ENCODE assay signal across 25 cellular contexts in genomic region chr4:28565434-28565833, GRCh38.
"Had no signal": no experiment of that assay in that cellular context is flagged by ENCODE, and none has a peak within 500 bp of the region (broad histone marks: within the 10 kb centered on the region; RNA-seq: fewer than 3 reads in every experiment).

No MANE protein-coding gene starts in this region.

- H3K27ac Mint-ChIP-seq: activated naive CD8-positive, alpha-beta T cell treated with anti-CD3 and anti-CD28 coated beads for 36 hours; activated T-cell treated with anti-CD3 and anti-CD28 coated beads, Interleukin-2, amount 50 U/mL, for 24 hours; endodermal cell; naive B cell; stimulated activated memory B cell treated with anti-CD40 and anti-IgM and Interleukin-4, amounts not matched to agents 10 μg/mL and 1 μg/mL and 100 μg/mL, for 72 hours had no signal

- H3K27me3 Mint-ChIP-seq: activated naive CD8-positive, alpha-beta T cell treated with anti-CD3 and anti-CD28 coated beads for 36 hours; activated T-cell treated with anti-CD3 and anti-CD28 coated beads, Interleukin-2, amount 50 U/mL, for 24 hours; central memory CD8-positive, alpha-beta T cell; naive B cell; stimulated activated memory B cell treated with anti-CD40 and anti-IgM and Interleukin-4, amounts not matched to agents 10 μg/mL and 1 μg/mL and 100 μg/mL, for 72 hours had no signal

- DNase-seq: activated CD4-positive, alpha-beta T cell treated with anti-CD3 and anti-CD28 coated beads for 1 hour; activated CD4-positive, alpha-beta T cell treated with anti-CD3 and anti-CD28 coated beads, Interleukin-2, amount 50 U/mL, for 1 hour; activated naive CD4-positive, alpha-beta T cell treated with Interleukin-2 at 50 U/mL for 16 hours; activated naive CD8-positive, alpha-beta T cell treated with anti-CD3 and anti-CD28 coated beads for 36 hours; activated T-cell treated with anti-CD3 and anti-CD28 coated beads, Interleukin-2, amount 50 U/mL, for 24 hours; amniotic stem cell; colonic mucosa; endodermal cell; esophagus squamous epithelium; gastrocnemius medialis; hippocampal formation; kidney glomerular epithelial cell; left lung; naive B cell; nucleus accumbens; right cardiac atrium; stimulated activated CD4-positive, alpha-beta T cell treated with anti-CD3 and anti-CD28 coated beads, Interleukin-2, amount 100 ng/mL, for 24 hours; stomach; testis; trophoblast cell had no signal

- H3K4me3 ChIP-seq: breast epithelium, colonic mucosa, esophagus squamous epithelium, gastrocnemius medialis, left lung, lung, stomach, testis, vagina had no signal

- H3K36me3 Mint-ChIP-seq: activated naive CD8-positive, alpha-beta T cell treated with anti-CD3 and anti-CD28 coated beads for 36 hours; naive B cell; stimulated activated memory B cell treated with anti-CD40 and anti-IgM and Interleukin-4, amounts not matched to agents 10 μg/mL and 1 μg/mL and 100 μg/mL, for 72 hours had no signal

- H3K4me1 Mint-ChIP-seq: activated naive CD8-positive, alpha-beta T cell treated with anti-CD3 and anti-CD28 coated beads for 36 hours; central memory CD8-positive, alpha-beta T cell; endodermal cell; naive B cell; stimulated activated memory B cell treated with anti-CD40 and anti-IgM and Interleukin-4, amounts not matched to agents 10 μg/mL and 1 μg/mL and 100 μg/mL, for 72 hours had no signal

- ATAC-seq: gastrocnemius medialis; left lung; right cardiac atrium; stimulated activated memory B cell treated with anti-CD40 and anti-IgM and Interleukin-4, amounts not matched to agents 10 μg/mL and 1 μg/mL and 100 μg/mL, for 72 hours had no signal

- H3K4me3 Mint-ChIP-seq: activated naive CD8-positive, alpha-beta T cell treated with anti-CD3 and anti-CD28 coated beads for 36 hours; activated T-cell treated with anti-CD3 and anti-CD28 coated beads, Interleukin-2, amount 50 U/mL, for 24 hours; central memory CD8-positive, alpha-beta T cell; endodermal cell; naive B cell; stimulated activated memory B cell treated with anti-CD40 and anti-IgM and Interleukin-4, amounts not matched to agents 10 μg/mL and 1 μg/mL and 100 μg/mL, for 72 hours had no signal
